ENCODE assay signal across 8 cellular contexts in genomic region chr17:63919311-63919723, GRCh38. TPM values are rescaled to one million over a fixed set of nuclear protein-coding genes. Genes with fewer than 3 reads are reported as not detected.
DNase-seq lines count a peak whose midpoint lies in the region; ATAC-seq and TF ChIP-seq lines count a peak whose summit lies in the region.

No MANE protein-coding gene starts in this region.

- intact Hi-C loops in tibial artery (cut with DNase I; ENCODE audit: low total_unique reads): no loop called here

- peak; percentile 66 for ATAC-seq in HG03039 (IDR thresholded peaks at IDR 0.05; ENCODE audit: unreplicated experiment)

- H3K4me2 ChIP-seq in fibroblast of lung (ENCODE audit: extremely low read depth, insufficient read depth, low read length): no peak overlapping the region
- no peak overlapping the region for H3K4me2 ChIP-seq in osteoblast (ENCODE audit: insufficient read depth, low read length)

- H3K4me3 ChIP-seq in fibroblast of lung (replicated peaks in 1 of 4; ENCODE audit: control extremely low read depth in 1 of 4, insufficient read depth in 1 of 4, low read depth in 3 of 4, low read length in 4 of 4): no peak overlapping the region
- no peak overlapping the region for H3K4me3 ChIP-seq in osteoblast (ENCODE audit: insufficient read depth, low read length)
- no peak overlapping the region for H3K4me3 ChIP-seq in tibial artery

- DNase-seq in NCI-H446 (lab: John Stamatoyannopoulos, UW): peak; percentile 9 to 53
- DNase-seq in NCI-H446 treated with DMSO at 0.1 percent for 48 hours (lab: John Stamatoyannopoulos, UW): no peak
- DNase-seq in OCI-M1 (lab: John Stamatoyannopoulos, UW): peak; percentile 61
- DNase-seq in activated T-cell treated with anti-CD3 and anti-CD28 coated beads for 48 hours (ENCODE audit: low read depth): peak; percentile 61
- peak; percentile 29 to 49 for DNase-seq in fibroblast of lung (ENCODE audit: low read depth in 2 of 2)
- peak; percentile 96 for DNase-seq in osteoblast (ENCODE audit: insufficient read length, low spot score, missing footprints)
- peak in 1 of 2 donors; percentile 54 for DNase-seq in tibial artery

- no peaks in the 10 kb centered on the region for H4K20me1 ChIP-seq in fibroblast of lung (ENCODE audit: control insufficient read depth, extremely low read depth, insufficient read depth, low read length)
- H4K20me1 ChIP-seq in osteoblast (ENCODE audit: insufficient read depth, low read length): no peaks in the 10 kb centered on the region

- TF ChIP-seq CTCF in fibroblast of lung (conservative IDR thresholded peaks at IDR 0.05 in 1 of 2, IDR thresholded peaks at IDR 0.05 in 1 of 2; ENCODE audit: low read depth in 1 of 2, low read length in 2 of 2): peak; percentile 97
- TF ChIP-seq CTCF in osteoblast (IDR thresholded peaks at IDR 0.05; ENCODE audit: extremely low read depth, low read depth, low read length): peak; percentile 88
- peak; percentile 77 to 83 for TF ChIP-seq CTCF in tibial artery (IDR thresholded peaks at IDR 0.05)

- H3K79me2 ChIP-seq in fibroblast of lung (ENCODE audit: control insufficient read depth, insufficient read depth, low read length) (no peaks in the 10 kb centered on the region), osteoblast (ENCODE audit: insufficient read depth, low read length) (no peaks in the 10 kb centered on the region)

- H3K9me3 ChIP-seq in fibroblast of lung (ENCODE audit: control insufficient read depth, insufficient read depth, low read depth, low read length) (no peaks in the 10 kb centered on the region), osteoblast (ENCODE audit: low read depth, low read length) (no peaks in the 10 kb centered on the region), tibial artery (no peaks in the 10 kb centered on the region)

- H3K27me3 ChIP-seq in fibroblast of lung (ENCODE audit: control insufficient read depth, insufficient read depth, low read length) (peaks cover 6% of the 10 kb centered on the region), osteoblast (ENCODE audit: insufficient read depth, low read length) (peaks cover 11% of the 10 kb centered on the region), tibial artery (peaks cover 0 to 17% of the 10 kb centered on the region in 2 donors)

- H3K36me3 ChIP-seq in fibroblast of lung (ENCODE audit: control insufficient read depth, insufficient read depth, low read length) (no peaks in the 10 kb centered on the region), osteoblast (ENCODE audit: insufficient read depth, low read length) (no peaks in the 10 kb centered on the region), tibial artery (no peaks in the 10 kb centered on the region)

- H3K27ac ChIP-seq in fibroblast of lung (ENCODE audit: insufficient read depth, low read length) (no peak overlapping the region), osteoblast (ENCODE audit: low read depth, low read length) (no peak overlapping the region), tibial artery (no peak overlapping the region)

- H3K4me1 ChIP-seq in fibroblast of lung (ENCODE audit: control insufficient read depth, extremely low read depth, insufficient read depth, low read length) (no peaks in the 10 kb centered on the region), osteoblast (ENCODE audit: insufficient read depth, low read length) (no peaks in the 10 kb centered on the region), tibial artery (no peaks in the 10 kb centered on the region)

- H3K9ac ChIP-seq in fibroblast of lung (ENCODE audit: insufficient read depth, low read length): no peak overlapping the region

- no peak overlapping the region for H2AFZ ChIP-seq in fibroblast of lung (ENCODE audit: low read length)
- no peak overlapping the region for H2AFZ ChIP-seq in osteoblast (ENCODE audit: low read length)

RNA-seq across cellular contexts. Expression of gene GH1, which starts 0.7 kb away (rescaled TPM):
- total RNA-seq in fibroblast of lung: not detected in 2 replicates
- not detected in 2 replicates for polyA plus RNA-seq in fibroblast of lung
- not detected in 2 replicates for polyA plus RNA-seq in fibroblast of lung (2012)
- not detected in 2 replicates for polyA minus RNA-seq in fibroblast of lung (ENCODE audit: low replicate concordance)
- total RNA-seq in osteoblast: not detected in 2 replicates

RNA-seq across cellular contexts. Expression of gene CSHL1, which starts 8.3 kb away (rescaled TPM):
- total RNA-seq in fibroblast of lung (not detected in 2 replicates), osteoblast (not detected in 2 replicates)
- polyA plus RNA-seq in fibroblast of lung: not detected in 2 replicates
- not detected in 2 replicates for polyA plus RNA-seq in fibroblast of lung (2012)
- not detected in 2 replicates for polyA minus RNA-seq in fibroblast of lung (ENCODE audit: low replicate concordance)

RNA-seq across cellular contexts. Expression of gene CD79B, which starts 12.8 kb away (rescaled TPM):
- total RNA-seq in fibroblast of lung (0.17 and 0.26 TPM in 2 replicates), osteoblast (0.36 and 0.59 TPM in 2 replicates)
- polyA plus RNA-seq in fibroblast of lung: 0.72 TPM in 1 of 2 replicates, not detected in the other
- 0.36 TPM in 1 of 2 replicates, not detected in the other for polyA plus RNA-seq in fibroblast of lung (2012)
- polyA minus RNA-seq in fibroblast of lung (ENCODE audit: low replicate concordance): not detected in 2 replicates

RNA-seq across cellular contexts. Expression of gene CSH1, which starts 22.9 kb away (rescaled TPM):
- not detected in 2 replicates for total RNA-seq in fibroblast of lung
- polyA plus RNA-seq in fibroblast of lung: not detected in 2 replicates
- not detected in 2 replicates for polyA plus RNA-seq in fibroblast of lung (2012)
- polyA minus RNA-seq in fibroblast of lung (ENCODE audit: low replicate concordance): not detected in 2 replicates
- not detected in 2 replicates for total RNA-seq in osteoblast

RNA-seq across cellular contexts. Expression of gene GH2, which starts 37.6 kb away (rescaled TPM):
- total RNA-seq in fibroblast of lung (not detected in 2 replicates), osteoblast (not detected in 2 replicates)
- not detected in 2 replicates for polyA plus RNA-seq in fibroblast of lung
- not detected in 2 replicates for polyA plus RNA-seq in fibroblast of lung (2012)
- polyA minus RNA-seq in fibroblast of lung (ENCODE audit: low replicate concordance): not detected in 2 replicates
